8 cellular contexts compared by ENCODE assay signal in the genomic region with DNA sequence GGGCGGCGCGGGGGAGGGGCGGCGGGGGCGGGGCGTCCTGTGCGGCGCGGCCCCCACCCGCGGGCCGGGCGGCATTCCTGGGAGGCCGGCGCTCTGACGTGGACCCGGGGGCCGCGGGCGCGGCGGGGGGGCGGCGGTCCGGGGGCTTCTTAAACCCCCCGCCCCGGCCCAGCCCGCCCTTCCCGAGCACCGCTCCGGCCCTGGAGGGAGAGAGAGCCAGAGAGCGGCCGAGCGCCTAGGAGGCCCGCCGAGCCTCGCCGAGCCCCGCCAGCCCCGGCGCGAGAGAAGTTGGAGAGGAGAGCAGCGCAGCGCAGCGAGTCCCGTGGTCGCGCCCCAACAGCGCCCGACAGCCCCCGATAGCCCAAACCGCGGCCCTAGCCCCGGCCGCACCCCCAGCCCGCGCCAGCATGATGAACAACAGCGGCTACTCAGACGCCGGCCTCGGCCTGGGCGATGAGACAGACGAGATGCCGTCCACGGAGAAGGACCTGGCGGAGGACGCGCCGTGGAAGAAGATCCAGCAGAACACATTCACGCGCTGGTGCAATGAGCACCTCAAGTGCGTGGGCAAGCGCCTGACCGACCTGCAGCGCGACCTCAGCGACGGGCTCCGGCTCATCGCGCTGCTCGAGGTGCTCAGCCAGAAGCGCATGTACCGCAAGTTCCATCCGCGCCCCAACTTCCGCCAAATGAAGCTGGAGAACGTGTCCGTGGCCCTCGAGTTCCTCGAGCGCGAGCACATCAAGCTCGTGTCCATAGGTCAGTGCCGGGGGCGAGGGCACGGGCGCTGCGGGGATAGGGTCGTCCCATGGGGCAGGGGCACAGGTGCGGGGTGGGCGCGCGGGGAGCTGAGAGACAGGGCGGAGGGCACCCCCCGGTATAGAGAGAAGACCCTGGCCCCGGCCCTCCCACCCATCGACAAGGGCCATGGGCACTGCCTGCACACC. TPM values are rescaled to one million over a fixed set of nuclear protein-coding genes. Genes with fewer than 3 reads are reported as not detected.
DNase-seq lines count a peak whose midpoint lies in the region; ATAC-seq and TF ChIP-seq lines count a peak whose summit lies in the region.

A gene with protein sequence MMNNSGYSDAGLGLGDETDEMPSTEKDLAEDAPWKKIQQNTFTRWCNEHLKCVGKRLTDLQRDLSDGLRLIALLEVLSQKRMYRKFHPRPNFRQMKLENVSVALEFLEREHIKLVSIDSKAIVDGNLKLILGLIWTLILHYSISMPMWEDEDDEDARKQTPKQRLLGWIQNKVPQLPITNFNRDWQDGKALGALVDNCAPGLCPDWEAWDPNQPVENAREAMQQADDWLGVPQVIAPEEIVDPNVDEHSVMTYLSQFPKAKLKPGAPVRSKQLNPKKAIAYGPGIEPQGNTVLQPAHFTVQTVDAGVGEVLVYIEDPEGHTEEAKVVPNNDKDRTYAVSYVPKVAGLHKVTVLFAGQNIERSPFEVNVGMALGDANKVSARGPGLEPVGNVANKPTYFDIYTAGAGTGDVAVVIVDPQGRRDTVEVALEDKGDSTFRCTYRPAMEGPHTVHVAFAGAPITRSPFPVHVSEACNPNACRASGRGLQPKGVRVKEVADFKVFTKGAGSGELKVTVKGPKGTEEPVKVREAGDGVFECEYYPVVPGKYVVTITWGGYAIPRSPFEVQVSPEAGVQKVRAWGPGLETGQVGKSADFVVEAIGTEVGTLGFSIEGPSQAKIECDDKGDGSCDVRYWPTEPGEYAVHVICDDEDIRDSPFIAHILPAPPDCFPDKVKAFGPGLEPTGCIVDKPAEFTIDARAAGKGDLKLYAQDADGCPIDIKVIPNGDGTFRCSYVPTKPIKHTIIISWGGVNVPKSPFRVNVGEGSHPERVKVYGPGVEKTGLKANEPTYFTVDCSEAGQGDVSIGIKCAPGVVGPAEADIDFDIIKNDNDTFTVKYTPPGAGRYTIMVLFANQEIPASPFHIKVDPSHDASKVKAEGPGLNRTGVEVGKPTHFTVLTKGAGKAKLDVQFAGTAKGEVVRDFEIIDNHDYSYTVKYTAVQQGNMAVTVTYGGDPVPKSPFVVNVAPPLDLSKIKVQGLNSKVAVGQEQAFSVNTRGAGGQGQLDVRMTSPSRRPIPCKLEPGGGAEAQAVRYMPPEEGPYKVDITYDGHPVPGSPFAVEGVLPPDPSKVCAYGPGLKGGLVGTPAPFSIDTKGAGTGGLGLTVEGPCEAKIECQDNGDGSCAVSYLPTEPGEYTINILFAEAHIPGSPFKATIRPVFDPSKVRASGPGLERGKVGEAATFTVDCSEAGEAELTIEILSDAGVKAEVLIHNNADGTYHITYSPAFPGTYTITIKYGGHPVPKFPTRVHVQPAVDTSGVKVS (N-terminal part only) (plus strand): TSS at position 176 of the 947 bp plus-strand sequence. CDS start 232 bp downstream, at position 408.

- ATAC-seq in left cardiac atrium = peak; percentile 15 to 28
- ATAC-seq in HG03439 (IDR thresholded peaks at IDR 0.05; ENCODE audit: unreplicated experiment) = no peak
- ATAC-seq in GM21423 (IDR thresholded peaks at IDR 0.05; ENCODE audit: unreplicated experiment) = no peak
- no peak for ATAC-seq in GM21515 (IDR thresholded peaks at IDR 0.05; ENCODE audit: unreplicated experiment)

- H3K27ac Mint-ChIP-seq in Caco-2 (ENCODE audit: unreplicated experiment) = peak within 1 kb of the TSS; percentile 42

- H3K9ac ChIP-seq in adipocyte (ENCODE audit: low read length) = peak within 1 kb of the TSS; percentile 94

- no peaks in the 10 kb centered on the region for H3K9me3 Mint-ChIP-seq in Caco-2 (ENCODE audit: unreplicated experiment)

- POLR2A ChIA-PET in Caco-2 (lab: Charles Lee) = no interaction called here

- peak within 1 kb of the TSS; percentile 75 for H3K4me3 Mint-ChIP-seq in Caco-2 (ENCODE audit: unreplicated experiment)

- WGBS in prostate gland = 6% methylated on average over 52 of the region's 109 CpGs

- TSS peak; percentile 81 for BruUV-seq in Caco-2 (replicated peaks; lab: Mats Ljungman, UMichigan)

- TF ChIP-seq CTCF in Caco-2 (IDR thresholded peaks at IDR 0.05; ENCODE audit: insufficient read depth in 1 of 2, low read depth in 1 of 2, low read length in 1 of 2, severe bottlenecking in 1 of 2, unreplicated experiment in 1 of 2) = no peak
- no peak for TF ChIP-seq CTCF in prostate gland (IDR thresholded peaks at IDR 0.05)

- H3K4me3 ChIP-seq in Caco-2 (ENCODE audit: low read depth, low read length) = peak within 1 kb of the TSS; percentile 74
- peak within 1 kb of the TSS; percentile 90 for H3K4me3 ChIP-seq in adipocyte (ENCODE audit: low read length)
- H3K4me3 ChIP-seq in prostate gland = peak within 1 kb of the TSS; percentile 41 to 43

- intact Hi-C loops in Caco-2 (cut with micrococcal nuclease; ENCODE audit: unreplicated experiment) (loop anchor here (2.0 to 5.0 kb wide), 2 partner anchors 32 to 38 kb away; partner anchors contain the start of genes ATP6V1F and CCDC136), left cardiac atrium (cut with DNase I) (no loop called here), prostate gland (cut with DNase I) (loop anchor here (2.0 to 5.0 kb wide), 2 partner anchors 74 to 93 kb away; partner anchors contain the start of gene CALU)

- H3K36me3 ChIP-seq in Caco-2 (ENCODE audit: control insufficient read depth, insufficient read depth, low read length) (no peaks in the 10 kb centered on the region), adipocyte (ENCODE audit: control insufficient read depth, insufficient read depth, low read length, severe bottlenecking) (peaks cover 9% of the 10 kb centered on the region), prostate gland (no peaks in the 10 kb centered on the region)

- no peak for TF ChIP-seq POLR2A in prostate gland (IDR thresholded peaks at IDR 0.05)

- CTCF ChIA-PET in Caco-2 (lab: Charles Lee) = interaction anchor here (1.1 kb wide), 1 partner anchor 11 kb away, joined by 6 read pairs; no protein-coding TSS in a partner anchor

- peak within 1 kb of the TSS; percentile 74 to 78 for H3K27ac ChIP-seq in prostate gland

- peak; percentile 61 to 71 for DNase-seq in Caco-2
- peak; percentile 4 for DNase-seq in NOMO-1 treated with DMSO at 0.1 percent for 48 hours (lab: John Stamatoyannopoulos, UW; ENCODE audit: unreplicated experiment)
- DNase-seq in adipocyte (ENCODE audit: low read depth) = peak; percentile 91
- DNase-seq in left cardiac atrium = peak; percentile 70
- no peak for DNase-seq in prostate gland (ENCODE audit: low spot score)

- peaks cover 33% of the 10 kb centered on the region for H3K4me1 Mint-ChIP-seq in Caco-2 (ENCODE audit: low read depth, unreplicated experiment)

- no peaks in the 10 kb centered on the region for H3K27me3 Mint-ChIP-seq in Caco-2 (ENCODE audit: insufficient read depth, unreplicated experiment)

- no peaks in the 10 kb centered on the region for H3K9me3 ChIP-seq in Caco-2
- no peaks in the 10 kb centered on the region for H3K9me3 ChIP-seq in adipocyte (ENCODE audit: control insufficient read depth, low read length)
- no peaks in the 10 kb centered on the region for H3K9me3 ChIP-seq in prostate gland

- H3K4me1 ChIP-seq in Caco-2 (peaks cover 43% of the 10 kb centered on the region), adipocyte (ENCODE audit: control insufficient read depth, insufficient read depth, low read length) (peaks cover 52% of the 10 kb centered on the region), prostate gland (replicated peaks) (no peaks in the 10 kb centered on the region)

- H3K27me3 ChIP-seq in Caco-2 (replicated peaks; ENCODE audit: control insufficient read depth, insufficient read depth, low read length) (no peaks in the 10 kb centered on the region), adipocyte (replicated peaks; ENCODE audit: control insufficient read depth, insufficient read depth, low read length) (no peaks in the 10 kb centered on the region), prostate gland (replicated peaks; ENCODE audit: insufficient read depth) (no peaks in the 10 kb centered on the region)

- peaks cover 12% of the 10 kb centered on the region for H3K36me3 Mint-ChIP-seq in Caco-2 (ENCODE audit: insufficient read depth, unreplicated experiment)

RNA-seq across cellular contexts. Expression of the gene that starts here (rescaled TPM):
- 108 and 128 TPM in 2 replicates for total RNA-seq in Caco-2 (2022)
- total RNA-seq in left cardiac atrium = 100 to 1,000 TPM; 226 to 257 TPM
- total RNA-seq in prostate gland = 100 to 1,000 TPM; 104 to 150 TPM

Comparison
In these comparisons a context has a peak if more than half of its experiments do, and no peak if none do; other contexts are left out.
1. ATAC-seq: peak in left cardiac atrium (2 of 2); none in HG03439 (single experiment), GM21423 (single experiment) and GM21515 (single experiment).
2. intact Hi-C loops: an anchor here in Caco-2 (2.0 to 5.0 kb wide) and prostate gland (2.0 to 5.0 kb wide); none called in left cardiac atrium.
3. Peak in every context shown above with its lines, with median percentiles within 50 percentile points of each other: H3K4me3 ChIP-seq.